In genomic region chr9:129646654-129647053, GRCh38 we compare ENCODE assay signal across 33 cellular contexts. TPM values are rescaled to one million over a fixed set of nuclear protein-coding genes. Genes with fewer than 3 reads are reported as not detected.
"Had no signal": no experiment of that assay in that cellular context is flagged by ENCODE, and none has a peak within 500 bp of the region (broad histone marks: within the 10 kb centered on the region; RNA-seq: fewer than 3 reads in every experiment).

No MANE protein-coding gene starts in this region.

- H3K4me2 ChIP-seq: hepatocyte, neural progenitor cell had no signal

- FAIRE-seq: endothelial cell of umbilical vein, kidney had no signal

- H3K27ac Mint-ChIP-seq: dendritic cell treated with granulocyte-macrophage colony-stimulating factor and Interleukin-4, amounts not matched to agents 40 ng/mL and 50 ng/mL, for 4 days; memory B cell; natural killer cell; neural progenitor cell; stimulated activated effector memory CD8-positive, alpha-beta T cell treated with anti-CD3 and anti-CD28 coated beads, Interleukin-12 subunit alpha, Interleukin-12 subunit beta, amount 100 ng/mL, for 72 hours had no signal

- H3K36me3 Mint-ChIP-seq: memory B cell; natural killer cell; neural progenitor cell; stimulated activated effector memory CD8-positive, alpha-beta T cell treated with anti-CD3 and anti-CD28 coated beads, Interleukin-12 subunit alpha, Interleukin-12 subunit beta, amount 100 ng/mL, for 72 hours had no signal

- H3K9ac ChIP-seq: neural progenitor cell had no signal

- ATAC-seq: foreskin keratinocyte; gastroesophageal sphincter; heart left ventricle; left lobe of liver; natural killer cell; stimulated activated effector memory CD8-positive, alpha-beta T cell treated with anti-CD3 and anti-CD28 coated beads, Interleukin-12 subunit alpha, Interleukin-12 subunit beta, amount 100 ng/mL, for 72 hours had no signal

- DNase-seq: effector memory CD4-positive, alpha-beta T cell; foreskin keratinocyte; heart left ventricle; kidney; natural killer cell; nucleus accumbens; sigmoid colon; stimulated activated CD4-positive, alpha-beta T cell treated with anti-CD3 and anti-CD28 coated beads, Interleukin-2, amount 100 ng/mL, for 24 hours; stimulated activated CD4-positive, alpha-beta T cell treated with anti-CD3 and anti-CD28 coated beads, Interleukin-4, amount 100 ng/mL, for 24 hours; stimulated activated naive CD4-positive, alpha-beta T cell treated with Interleukin-2 at 50 U/mL for 16 hours; stomach; thyroid gland; trophoblast cell had no signal

- H3K9me3 Mint-ChIP-seq: dendritic cell treated with granulocyte-macrophage colony-stimulating factor and Interleukin-4, amounts not matched to agents 40 ng/mL and 50 ng/mL, for 4 days; natural killer cell; neural progenitor cell; stimulated activated effector memory CD8-positive, alpha-beta T cell treated with anti-CD3 and anti-CD28 coated beads, Interleukin-12 subunit alpha, Interleukin-12 subunit beta, amount 100 ng/mL, for 72 hours had no signal

- H3K4me3 Mint-ChIP-seq: dendritic cell treated with granulocyte-macrophage colony-stimulating factor and Interleukin-4, amounts not matched to agents 40 ng/mL and 50 ng/mL, for 4 days; memory B cell; natural killer cell; neural progenitor cell; stimulated activated effector memory CD8-positive, alpha-beta T cell treated with anti-CD3 and anti-CD28 coated beads, Interleukin-12 subunit alpha, Interleukin-12 subunit beta, amount 100 ng/mL, for 72 hours had no signal

- H3K36me3 ChIP-seq: esophagus muscularis mucosa, gastroesophageal sphincter, heart left ventricle, neural progenitor cell, prostate gland, right atrium auricular region, sigmoid colon, stomach, thyroid gland, vagina had no signal

- H3K4me1 ChIP-seq: foreskin keratinocyte, neural progenitor cell, prostate gland, thyroid gland had no signal

- H3K27ac ChIP-seq: esophagus muscularis mucosa, foreskin keratinocyte, gastroesophageal sphincter, heart left ventricle, hepatocyte, neural progenitor cell, prostate gland, right atrium auricular region, sigmoid colon, stomach, thyroid gland, vagina had no signal

- H3K4me3 ChIP-seq: esophagus muscularis mucosa, gastroesophageal sphincter, heart left ventricle, hepatocyte, lung, neural progenitor cell, prostate gland, right atrium auricular region, sigmoid colon, stomach, thyroid gland, vagina had no signal

- H3K9me3 ChIP-seq: esophagus muscularis mucosa, gastroesophageal sphincter, heart left ventricle, prostate gland, right atrium auricular region, sigmoid colon, stomach, thyroid gland, vagina had no signal

- H3K27me3 ChIP-seq: esophagus muscularis mucosa, foreskin keratinocyte, gastroesophageal sphincter, heart left ventricle, hepatocyte, neural progenitor cell, right atrium auricular region, sigmoid colon, stomach, thyroid gland, vagina had no signal

- H2AFZ ChIP-seq: hepatocyte, neural progenitor cell had no signal

RNA-seq across cellular contexts. Expression of gene PRRX2, which starts 18.8 kb away (rescaled TPM):
- total RNA-seq: foreskin keratinocyte, left lobe of liver, mononuclear cell, natural killer cell had no signal

RNA-seq across cellular contexts. Expression of gene C9orf50, which starts 25.8 kb away (rescaled TPM):
- total RNA-seq: endothelial cell of umbilical vein, foreskin keratinocyte, heart left ventricle, hepatocyte, left lobe of liver, mononuclear cell, natural killer cell, osteocyte, prostate gland, right atrium auricular region, skeletal muscle tissue, stomach, subcutaneous adipose tissue, temporal lobe, thyroid gland, ureter, vagina had no signal
- polyA plus RNA-seq: endothelial cell of umbilical vein, foreskin keratinocyte, heart left ventricle, hepatocyte, liver, lung had no signal
